ENCODE assay signal across 9 cellular contexts in the genomic region with DNA sequence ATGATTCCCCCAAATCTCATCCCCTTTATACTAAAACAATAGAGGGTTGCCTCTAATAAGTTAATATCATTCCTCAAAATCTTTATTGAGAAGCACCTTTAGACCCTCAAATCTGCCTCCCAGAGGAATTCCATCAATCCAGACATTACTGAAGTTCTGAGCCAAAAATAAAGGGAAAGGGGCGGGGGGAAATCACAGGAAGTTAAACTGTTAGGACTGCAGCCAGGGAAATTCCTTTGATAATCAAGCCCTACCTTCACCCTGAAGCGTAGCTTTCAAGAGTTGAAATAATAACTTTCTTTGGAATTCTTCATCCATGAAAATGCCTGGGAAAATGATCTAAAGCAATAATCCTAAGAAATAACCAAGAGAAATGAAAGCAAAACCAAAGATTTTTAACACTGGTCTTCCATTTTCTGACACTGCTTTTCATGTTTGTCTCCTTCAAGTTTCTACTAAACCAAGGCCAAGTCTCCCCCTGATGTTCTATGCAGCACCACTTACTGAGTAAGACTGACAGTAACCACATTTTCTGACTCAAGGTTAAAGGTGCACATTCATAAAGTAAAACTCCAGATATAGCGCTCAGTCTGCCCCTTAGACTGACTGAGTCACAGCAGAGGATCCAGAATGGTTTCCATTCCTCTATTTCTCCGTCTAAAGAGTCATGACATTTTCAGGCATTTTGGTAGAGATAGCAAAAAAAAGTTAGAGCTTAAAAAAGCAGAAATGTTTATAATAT.
A peak's percentile ranks its signal among the peaks of the same experiment; 100 is the strongest.
DNase-seq lines count a peak whose midpoint lies in the region; ATAC-seq and TF ChIP-seq lines count a peak whose summit lies in the region.
"Had no signal": no experiment of that assay in that cellular context is flagged by ENCODE, and none has a peak within 500 bp of the region (broad histone marks: within the 10 kb centered on the region; RNA-seq: fewer than 3 reads in every experiment).

No MANE protein-coding gene starts in this region.

- DNase-seq in AG20443 (ENCODE audit: low spot score) (peak; percentile 22), D341Med (ENCODE audit: low spot score) (no peak), globus pallidus (ENCODE audit: low spot score) (no peak)
- DNase-seq in activated CD4-positive, alpha-beta T cell treated with anti-CD3 and anti-CD28 coated beads, Interleukin-2, amount 50 U/mL, for 48 hours: no peak

- peak overlapping the region; percentile 3 to 64 (median 42) for H3K4me3 Mint-ChIP-seq in brain

- ATAC-seq in GM19463 (IDR thresholded peaks at IDR 0.05; ENCODE audit: unreplicated experiment) (peak; percentile 91), HG03460 (IDR thresholded peaks at IDR 0.05; ENCODE audit: unreplicated experiment) (peak; percentile 92)

- H3K27ac ChIP-seq in mesodermal cell (ENCODE audit: low read depth, low read length, severe bottlenecking): peak overlapping the region; percentile 85
- H3K27ac ChIP-seq: HL-60 had no signal

- 62 to 86% methylated on average over 1 to 2 of the region's 4 CpGs for WGBS in mesodermal cell (ENCODE audit: insufficient coverage in 2 of 2), 2 experiments

- no peaks in the 10 kb centered on the region for H3K27me3 Mint-ChIP-seq in brain

- H3K36me3 ChIP-seq in mesodermal cell (ENCODE audit: control insufficient read depth, insufficient read depth, low read length): peaks cover 2% of the 10 kb centered on the region

- H3K4me3 ChIP-seq in mesodermal cell (ENCODE audit: extremely low read depth, insufficient read depth, low read length, poor library complexity, severe bottlenecking): no peak overlapping the region

- peaks cover 33% of the 10 kb centered on the region for H3K4me1 ChIP-seq in mesodermal cell (ENCODE audit: control insufficient read depth, insufficient read depth, low read length, poor library complexity, severe bottlenecking)

- TF ChIP-seq CTCF in brain (conservative IDR thresholded peaks at IDR 0.05): no peak

- peaks cover 7% of the 10 kb centered on the region for H3K36me3 Mint-ChIP-seq in brain

- H3K4me1 Mint-ChIP-seq in brain: peaks cover 35% of the 10 kb centered on the region

- no peaks in the 10 kb centered on the region for H3K9me3 ChIP-seq in mesodermal cell (ENCODE audit: control insufficient read depth, low read length)

- H3K9me3 Mint-ChIP-seq in brain: peaks cover 0 to 3% (median 2%) of the 10 kb centered on the region in 5 experiments

- peak overlapping the region in 4 of 5 experiments; percentile 16 to 78 (median 44) for H3K27ac Mint-ChIP-seq in brain
